9 cellular contexts compared by ENCODE assay signal in genomic region chr2:169734172-169734847, GRCh38. TPM values are rescaled to one million over a fixed set of nuclear protein-coding genes. Genes with fewer than 3 reads are reported as not detected.
DNase-seq lines count a peak whose midpoint lies in the region; ATAC-seq and TF ChIP-seq lines count a peak whose summit lies in the region.
"Had no signal": no experiment of that assay in that cellular context is flagged by ENCODE, and none has a peak within 500 bp of the region (broad histone marks: within the 10 kb centered on the region; RNA-seq: fewer than 3 reads in every experiment).

No MANE protein-coding gene starts in this region.

- H4K8ac ChIP-seq in H9 (replicated peaks; ENCODE audit: insufficient read length, low read depth, low read length) = no peak overlapping the region

- H3K18ac ChIP-seq in H9 (ENCODE audit: insufficient read length, low read depth, low read length) = peak overlapping the region; percentile 3

- H3K23ac ChIP-seq in H9 (ENCODE audit: insufficient read length, low read depth, low read length) = no peak overlapping the region

- H2BK15ac ChIP-seq in H9 (ENCODE audit: low read depth, low read length) = no peak overlapping the region

- H3K23me2 ChIP-seq in H9 (ENCODE audit: insufficient read length, low read depth, low read length, poor library complexity, severe bottlenecking) = peaks cover 9% of the 10 kb centered on the region

- H3K56ac ChIP-seq in H9 (ENCODE audit: insufficient read length, low read depth, low read length) = no peak overlapping the region

- H3F3A ChIP-seq in Loucy (ENCODE audit: low read depth) = no peaks in the 10 kb centered on the region

- H3K27ac Mint-ChIP-seq in activated CD4-positive, alpha-beta T cell treated with anti-CD3 and anti-CD28 coated beads for 36 hours = no peak overlapping the region
- H3K27ac Mint-ChIP-seq in H9 = peak overlapping the region in 1 of 3 experiments; percentile 75; a peak in 2 of 7 replicates
- H3K27ac Mint-ChIP-seq in activated T-cell treated with anti-CD3 and anti-CD28 coated beads, Interleukin-2, amount 50 U/mL, for 72 hours = peak overlapping the region; percentile 24

- no CpG with 5 or more reads among the region's 69 CpGs for WGBS in H9 (ENCODE audit: extremely low coverage, insufficient read length, low lambda C conversion rate)
- 1 to 5% (median 2%) methylated on average over 21 to 69 of the region's 69 CpGs for WGBS in heart left ventricle, 4 donors
- 1 to 2% (median 1%) methylated on average over 41 to 69 of the region's 69 CpGs for WGBS in psoas muscle, 3 donors

- CTCF ChIA-PET in activated CD4-positive, alpha-beta T cell treated with anti-CD3 and anti-CD28 coated beads for 36 hours (lab: Charles Lee) = interaction anchor here (1.0 kb wide), 1 partner anchor 136 kb away, joined by 3 read pairs; no protein-coding TSS in a partner anchor

- H4K5ac ChIP-seq in H9 (ENCODE audit: insufficient read length, low read depth, low read length) = no peak overlapping the region

- peaks cover 4% of the 10 kb centered on the region for H3K79me1 ChIP-seq in H9 (ENCODE audit: insufficient read depth, low read depth, low read length, poor library complexity, severe bottlenecking)

- H3K4me3 ChIP-seq in Loucy (ENCODE audit: low read length, poor library complexity, severe bottlenecking) (peak overlapping the region; percentile 87), heart left ventricle (peak overlapping the region; percentile 39 to 77 (median 72)), psoas muscle (peak overlapping the region; percentile 90)

- peak; percentile 51 for ATAC-seq in activated CD4-positive, alpha-beta T cell treated with anti-CD3 and anti-CD28 coated beads for 36 hours
- peak; percentile 69 to 70 for ATAC-seq in activated T-cell treated with anti-CD3 and anti-CD28 coated beads, Interleukin-2, amount 50 U/mL, for 72 hours (replicated peaks in 1 of 2)
- ATAC-seq in heart left ventricle (peak in 2 of 4 donors; percentile 29 to 57), psoas muscle (peak; percentile 58 to 69 (median 66))

- no peak overlapping the region for H2BK5ac ChIP-seq in H9 (ENCODE audit: insufficient read length, low read length)

- no peak overlapping the region for H2AFZ ChIP-seq in H9 (ENCODE audit: low read length)
- peak overlapping the region; percentile 72; the same call in 1 of the 2 replicates for H2AFZ ChIP-seq in Loucy (ENCODE audit: low read length)

- TF ChIP-seq POLR2A in heart left ventricle (IDR thresholded peaks at IDR 0.05) = no peak

- H3K36me3 Mint-ChIP-seq in activated CD4-positive, alpha-beta T cell treated with anti-CD3 and anti-CD28 coated beads for 36 hours (ENCODE audit: low read depth) = no peaks in the 10 kb centered on the region
- peaks cover 11 to 32% (median 21%) of the 10 kb centered on the region in 3 experiments for H3K36me3 Mint-ChIP-seq in H9 (ENCODE audit: insufficient read depth in 1 of 3, low read depth in 3 of 3)
- H3K36me3 Mint-ChIP-seq in activated T-cell treated with anti-CD3 and anti-CD28 coated beads, Interleukin-2, amount 50 U/mL, for 72 hours (ENCODE audit: insufficient read depth in 2 of 2) = peaks cover 0 to 3% of the 10 kb centered on the region in 2 donors

- H3K4me1 ChIP-seq in H9 (ENCODE audit: insufficient read depth, low read length) (no peaks in the 10 kb centered on the region), Loucy (ENCODE audit: insufficient read depth, low read length, poor library complexity, severe bottlenecking) (peaks cover 61% of the 10 kb centered on the region), heart left ventricle (peaks cover 0 to 15% (median 6%) of the 10 kb centered on the region in 12 donors), psoas muscle (peaks cover 9% of the 10 kb centered on the region)

- no peak overlapping the region for H2BK120ac ChIP-seq in H9 (ENCODE audit: low read depth, low read length, poor library complexity, severe bottlenecking)

- H3K79me2 ChIP-seq in H9 (ENCODE audit: insufficient read depth, low read length) = peaks cover 4% of the 10 kb centered on the region; the same call in 1 of the 2 replicates
- H3K79me2 ChIP-seq in Loucy (ENCODE audit: insufficient read depth, low read length) = peaks cover 45% of the 10 kb centered on the region

- H3K27me3 ChIP-seq in H9 (ENCODE audit: insufficient read depth, low read length) = no peaks in the 10 kb centered on the region
- H3K27me3 ChIP-seq in Loucy (ENCODE audit: insufficient read depth, low read length, poor library complexity, severe bottlenecking) = no peaks in the 10 kb centered on the region
- no peaks in the 10 kb centered on the region for H3K27me3 ChIP-seq in heart left ventricle
- no peaks in the 10 kb centered on the region for H3K27me3 ChIP-seq in psoas muscle (ENCODE audit: insufficient read depth in 3 of 3, low read length in 2 of 3)

- no peaks in the 10 kb centered on the region for H4K20me1 ChIP-seq in H9 (ENCODE audit: control insufficient read depth, insufficient read depth, insufficient read length)
- H4K20me1 ChIP-seq in Loucy (ENCODE audit: insufficient read depth, low read length, poor library complexity, severe bottlenecking) = peaks cover 21% of the 10 kb centered on the region

- no peak overlapping the region for H2BK20ac ChIP-seq in H9 (ENCODE audit: low read depth, low read length, poor library complexity, severe bottlenecking)

- H4K91ac ChIP-seq in H9 (ENCODE audit: insufficient read length, low read depth, low read length) = no peak overlapping the region

- H3K27ac ChIP-seq in H9 (ENCODE audit: insufficient read length, low read depth, low read length) (no peak overlapping the region), heart left ventricle (peak overlapping the region in 9 of 12 donors; percentile 20 to 72 (median 55)), psoas muscle (peak overlapping the region; percentile 13)

- H3K9ac ChIP-seq in H9 (ENCODE audit: extremely low read depth, insufficient read length, low read length) = peak overlapping the region; percentile 71
- peak overlapping the region; percentile 83 for H3K9ac ChIP-seq in Loucy (ENCODE audit: low read depth, low read length, poor library complexity, severe bottlenecking)

- H3K36me3 ChIP-seq in Loucy (ENCODE audit: insufficient read depth, low read length) = no peaks in the 10 kb centered on the region
- no peaks in the 10 kb centered on the region for H3K36me3 ChIP-seq in heart left ventricle
- no peaks in the 10 kb centered on the region for H3K36me3 ChIP-seq in psoas muscle (ENCODE audit: insufficient read depth in 1 of 2, low read depth in 1 of 2)

- H3K4ac ChIP-seq in H9 (ENCODE audit: low read depth, low read length) = no peak overlapping the region

- peak; percentile 42 for DNase-seq in activated CD4-positive, alpha-beta T cell treated with anti-CD3 and anti-CD28 coated beads for 36 hours
- DNase-seq in activated CD4-positive, alpha-beta T cell treated with anti-CD3 and anti-CD28 coated beads for 4 hours = no peak
- DNase-seq in H9 (no peak), heart left ventricle (peak in 2 of 5 donors; percentile 19 to 32), psoas muscle (peak; percentile 27 to 56)
- DNase-seq in activated T-cell treated with anti-CD3 and anti-CD28 coated beads, Interleukin-2, amount 50 U/mL, for 72 hours = peak; percentile 47 to 54
- DNase-seq in stimulated activated naive CD4-positive, alpha-beta T cell (lab: John Stamatoyannopoulos, UW) = no peak

- intact Hi-C loops in activated CD4-positive, alpha-beta T cell treated with anti-CD3 and anti-CD28 coated beads for 36 hours (cut with DNase I, micrococcal nuclease) = loop anchor here in 1 of 2 experiments (5.0 kb wide), 1 partner anchor 63 kb away; the partner anchor contains the start of gene SSB
- intact Hi-C loops in heart left ventricle (cut with DNase I) = no loop called here
- intact Hi-C loops in psoas muscle (cut with DNase I) = loop anchor here in 1 of 2 donors (5.0 kb wide), 1 partner anchor 42 kb away; the partner anchor contains the start of genes CFAP210 and PHOSPHO2

- peaks cover 31% of the 10 kb centered on the region for H3K27me3 Mint-ChIP-seq in activated CD4-positive, alpha-beta T cell treated with anti-CD3 and anti-CD28 coated beads for 36 hours
- peaks cover 13% of the 10 kb centered on the region for H3K27me3 Mint-ChIP-seq in H9 (ENCODE audit: low read depth)
- peaks cover 26% of the 10 kb centered on the region for H3K27me3 Mint-ChIP-seq in activated T-cell treated with anti-CD3 and anti-CD28 coated beads, Interleukin-2, amount 50 U/mL, for 72 hours (ENCODE audit: low read depth)

- H2AK5ac ChIP-seq in H9 (ENCODE audit: insufficient read length, low read length) = no peak overlapping the region

- no peaks in the 10 kb centered on the region for H3K9me3 Mint-ChIP-seq in activated CD4-positive, alpha-beta T cell treated with anti-CD3 and anti-CD28 coated beads for 36 hours (ENCODE audit: low read depth)
- H3K9me3 Mint-ChIP-seq in H9 = peaks cover 3 to 5% of the 10 kb centered on the region in 2 experiments; a peak in 4 of 5 replicates
- no peaks in the 10 kb centered on the region for H3K9me3 Mint-ChIP-seq in activated T-cell treated with anti-CD3 and anti-CD28 coated beads, Interleukin-2, amount 50 U/mL, for 72 hours

- H3K4me1 Mint-ChIP-seq in activated CD4-positive, alpha-beta T cell treated with anti-CD3 and anti-CD28 coated beads for 36 hours = peaks cover 4% of the 10 kb centered on the region
- peaks cover 34% of the 10 kb centered on the region in 2 experiments for H3K4me1 Mint-ChIP-seq in H9
- H3K4me1 Mint-ChIP-seq in activated T-cell treated with anti-CD3 and anti-CD28 coated beads, Interleukin-2, amount 50 U/mL, for 72 hours (ENCODE audit: low read depth) = peaks cover 17% of the 10 kb centered on the region

- TF ChIP-seq CTCF in H9 (conservative IDR thresholded peaks at IDR 0.05) (no peak), Loucy (conservative IDR thresholded peaks at IDR 0.05; ENCODE audit: low read length) (no peak), heart left ventricle (IDR thresholded peaks at IDR 0.05) (no peak), psoas muscle (IDR thresholded peaks at IDR 0.05) (no peak)

- POLR2A ChIA-PET in activated CD4-positive, alpha-beta T cell treated with anti-CD3 and anti-CD28 coated beads for 36 hours (lab: Charles Lee) = interaction anchor here (0.6 to 1.1 kb wide), 2 partner anchors 78 to 107 kb away, joined by 3 to 6 read pairs; no protein-coding TSS in a partner anchor

- no peaks in the 10 kb centered on the region for H3K9me2 ChIP-seq in Loucy (replicated peaks; ENCODE audit: low read depth, low read length)

- H3K4me2 ChIP-seq in H9 (ENCODE audit: insufficient read depth, insufficient read length, low read length) = peak overlapping the region; percentile 98
- H3K4me2 ChIP-seq in Loucy (ENCODE audit: low read depth, low read length, poor library complexity, severe bottlenecking) = peak overlapping the region; percentile 97

- peak overlapping the region; percentile 95 for H3K14ac ChIP-seq in H9 (ENCODE audit: insufficient read depth, low read length)

- no peak overlapping the region for H2BK12ac ChIP-seq in H9 (ENCODE audit: insufficient read length, low read depth, low read length)

- H3K4me3 Mint-ChIP-seq in activated CD4-positive, alpha-beta T cell treated with anti-CD3 and anti-CD28 coated beads for 36 hours = peak overlapping the region; percentile 78
- peak overlapping the region; percentile 80 to 89 for H3K4me3 Mint-ChIP-seq in H9
- peak overlapping the region; percentile 80 to 87 for H3K4me3 Mint-ChIP-seq in activated T-cell treated with anti-CD3 and anti-CD28 coated beads, Interleukin-2, amount 50 U/mL, for 72 hours

- no peaks in the 10 kb centered on the region for H3K9me3 ChIP-seq in H9 (ENCODE audit: control insufficient read depth, low read depth, low read length)
- no peaks in the 10 kb centered on the region for H3K9me3 ChIP-seq in Loucy (ENCODE audit: insufficient read depth, low read depth, low read length)
- H3K9me3 ChIP-seq in heart left ventricle = no peaks in the 10 kb centered on the region
- no peaks in the 10 kb centered on the region for H3K9me3 ChIP-seq in psoas muscle

- no peak overlapping the region for H3T11ph ChIP-seq in H9 (ENCODE audit: low read length)

RNA-seq across cellular contexts. Expression of gene KLHL23, which starts 0.7 kb away (rescaled TPM):
- total RNA-seq in activated CD4-positive, alpha-beta T cell treated with anti-CD3 and anti-CD28 coated beads for 36 hours = 1 to 10 TPM; 4.4 to 5.7 TPM
- 50.2 and 54.6 TPM in 2 replicates for total RNA-seq in H9 (2021)
- 1 to 10 TPM; 8.0 to 9.4 TPM for total RNA-seq in activated T-cell treated with anti-CD3 and anti-CD28 coated beads, Interleukin-2, amount 50 U/mL, for 72 hours
- total RNA-seq in heart left ventricle = 10 to 100 TPM in 6 of 9 donors, 1 to 10 TPM in 3; 7.1 to 15.1 (median 12.4) TPM
- polyA plus RNA-seq in heart left ventricle = 10 to 100 TPM; 10.1 to 14.2 TPM
- 1 to 10 TPM; 4.4 to 8.9 (median 7.6) TPM for total RNA-seq in psoas muscle
- polyA plus RNA-seq in psoas muscle = 1 to 10 TPM; 2.6 to 7.9 (median 4.8) TPM

RNA-seq across cellular contexts. Expression of gene PHOSPHO2, which starts 40.0 kb away (rescaled TPM):
- total RNA-seq in activated CD4-positive, alpha-beta T cell treated with anti-CD3 and anti-CD28 coated beads for 36 hours = 1 to 10 TPM; 2.2 to 3.5 TPM
- 7.2 and 7.6 TPM in 2 replicates for total RNA-seq in H9 (2021)
- total RNA-seq in activated T-cell treated with anti-CD3 and anti-CD28 coated beads, Interleukin-2, amount 50 U/mL, for 72 hours = 1 to 10 TPM; 3.4 to 4.4 TPM
- total RNA-seq in heart left ventricle = 1 to 10 TPM; 1.5 to 5.4 (median 3.0) TPM
- polyA plus RNA-seq in heart left ventricle = 1 to 10 TPM in 1 of 2 donors, under 1 TPM in 1; 0.80 to 2.0 TPM
- total RNA-seq in psoas muscle = 1 to 10 TPM in 3 of 4 donors, under 1 TPM in 1; 0.86 to 2.3 (median 1.4) TPM
- polyA plus RNA-seq in psoas muscle = 1 to 10 TPM; 1.6 to 7.5 (median 1.9) TPM

RNA-seq across cellular contexts. Expression of gene CFAP210, which starts 40.1 kb away (rescaled TPM):
- total RNA-seq in activated CD4-positive, alpha-beta T cell treated with anti-CD3 and anti-CD28 coated beads for 36 hours = under 1 TPM in 1 of 2 experiments, not detected in 1; 0.23 TPM
- total RNA-seq in H9 (2021) (0.33 and 0.94 TPM in 2 replicates), heart left ventricle (not detected), psoas muscle (not detected)
- total RNA-seq in activated T-cell treated with anti-CD3 and anti-CD28 coated beads, Interleukin-2, amount 50 U/mL, for 72 hours = under 1 TPM in 1 of 2 donors, not detected in 1; 0.22 TPM
- polyA plus RNA-seq in heart left ventricle (under 1 TPM in 1 of 2 donors, not detected in 1; 0.11 TPM), psoas muscle (under 1 TPM in 2 of 3 donors, not detected in 1; 0.03 to 0.04 TPM)
- total RNA-seq: glomerular endothelial cell had no signal

Comparison
In these comparisons a context has a peak if more than half of its experiments do, and no peak if none do; other contexts are left out.
1. DNase-seq: peak in activated CD4-positive, alpha-beta T cell treated with anti-CD3 and anti-CD28 coated beads for 36 hours (single experiment), activated T-cell treated with anti-CD3 and anti-CD28 coated beads, Interleukin-2, amount 50 U/mL, for 72 hours (2 of 2) and psoas muscle (2 of 2); none in activated CD4-positive, alpha-beta T cell treated with anti-CD3 and anti-CD28 coated beads for 4 hours (0 of 2), H9 (single experiment) and stimulated activated naive CD4-positive, alpha-beta T cell (0 of 6).
2. Peak in every context shown above with its lines, with median percentiles within 50 percentile points of each other: H3K4me3 Mint-ChIP-seq and H3K4me3 ChIP-seq.